ENCODE assay signal across 34 cellular contexts in genomic region chr17:509316-509715, GRCh38.
"Had no signal": no experiment of that assay in that cellular context is flagged by ENCODE, and none has a peak within 500 bp of the region (broad histone marks: within the 10 kb centered on the region; RNA-seq: fewer than 3 reads in every experiment).

No MANE protein-coding gene starts in this region.

- H3K36me3 ChIP-seq: adrenal gland, cardiac muscle cell, colonic mucosa, gastroesophageal sphincter, WERI-Rb-1 had no signal

- H3K36me3 Mint-ChIP-seq: activated CD4-positive, alpha-beta memory T cell treated with anti-CD3 and anti-CD28 coated beads for 36 hours; activated CD8-positive, alpha-beta memory T cell treated with anti-CD3 and anti-CD28 coated beads, Interleukin-2, amount 10 ng/mL, durations not matched to agents 7 days and 5 days; activated naive CD4-positive, alpha-beta T cell treated with anti-CD3 and anti-CD28 coated beads, Interleukin-2, amount 50 U/mL, for 24 hours; activated naive CD8-positive, alpha-beta T cell treated with anti-CD3 and anti-CD28 coated beads for 36 hours had no signal

- FAIRE-seq: endometrium had no signal

- H3K4me3 Mint-ChIP-seq: activated B cell treated with CpG ODN at 0.5 μM for 24 hours; activated CD4-positive, alpha-beta memory T cell treated with anti-CD3 and anti-CD28 coated beads for 36 hours; activated CD8-positive, alpha-beta memory T cell treated with anti-CD3 and anti-CD28 coated beads, Interleukin-2, amount 10 ng/mL, durations not matched to agents 7 days and 5 days; activated CD8-positive, alpha-beta T cell treated with anti-CD3 and anti-CD28 coated beads, Interleukin-2, amount 10 ng/mL, durations not matched to agents 7 days and 5 days; activated naive CD4-positive, alpha-beta T cell treated with anti-CD3 and anti-CD28 coated beads for 36 hours; activated naive CD4-positive, alpha-beta T cell treated with anti-CD3 and anti-CD28 coated beads, Interleukin-2, amount 50 U/mL, for 24 hours; activated naive CD8-positive, alpha-beta T cell treated with anti-CD3 and anti-CD28 coated beads for 36 hours; activated naive CD8-positive, alpha-beta T cell treated with anti-CD3 and anti-CD28 coated beads, Interleukin-2, amount 50 U/mL, for 24 hours; activated T-helper 1 cell treated with anti-CD3 and anti-CD28 coated beads, Interleukin-12 subunit alpha, Interleukin-12 subunit beta, Interleukin-2, Interleukin-4 antibody, amounts not matched to agents 30 ng/mL and 10 ng/mL and 1 ng/mL, durations not matched to agents 14 hours and 24 hours and 36 hours; T-helper 17 cell; T-helper 2 cell treated with Interferon-gamma antibody and Interleukin-4, amounts not matched to agents 5 μg/mL and 100 μg/mL, for 36 hours had no signal

- H3K4me1 Mint-ChIP-seq: activated B cell treated with CpG ODN at 0.5 μM for 24 hours; activated CD8-positive, alpha-beta memory T cell treated with anti-CD3 and anti-CD28 coated beads, Interleukin-2, amount 10 ng/mL, durations not matched to agents 7 days and 5 days; activated naive CD4-positive, alpha-beta T cell treated with anti-CD3 and anti-CD28 coated beads, Interleukin-2, amount 50 U/mL, for 24 hours; activated naive CD8-positive, alpha-beta T cell treated with anti-CD3 and anti-CD28 coated beads for 36 hours; activated naive CD8-positive, alpha-beta T cell treated with anti-CD3 and anti-CD28 coated beads, Interleukin-2, amount 50 U/mL, for 24 hours had no signal

- H3K27me3 Mint-ChIP-seq: activated CD4-positive, alpha-beta memory T cell treated with anti-CD3 and anti-CD28 coated beads for 36 hours; activated CD8-positive, alpha-beta memory T cell treated with anti-CD3 and anti-CD28 coated beads, Interleukin-2, amount 10 ng/mL, durations not matched to agents 7 days and 5 days; activated naive CD4-positive, alpha-beta T cell treated with anti-CD3 and anti-CD28 coated beads, Interleukin-2, amount 50 U/mL, for 24 hours; activated naive CD8-positive, alpha-beta T cell treated with anti-CD3 and anti-CD28 coated beads for 36 hours; activated naive CD8-positive, alpha-beta T cell treated with anti-CD3 and anti-CD28 coated beads, Interleukin-2, amount 50 U/mL, for 24 hours; T-helper 17 cell had no signal

- H3K9me3 ChIP-seq: adrenal gland, body of pancreas, colonic mucosa, gastroesophageal sphincter had no signal

- DNase-seq: activated B cell treated with CpG ODN at 0.5 μM for 24 hours; activated CD4-positive, alpha-beta memory T cell treated with anti-CD3 and anti-CD28 coated beads for 36 hours; activated CD4-positive, alpha-beta T cell treated with anti-CD3 and anti-CD28 coated beads for 48 hours; activated CD8-positive, alpha-beta memory T cell treated with anti-CD3 and anti-CD28 coated beads, Interleukin-2, amount 10 ng/mL, durations not matched to agents 7 days and 5 days; activated CD8-positive, alpha-beta memory T cell treated with anti-CD3 and anti-CD28 coated beads, Interleukin-2, amount 50 U/mL, for 4 hours; activated CD8-positive, alpha-beta T cell treated with anti-CD3 and anti-CD28 coated beads, Interleukin-2, amount 10 ng/mL, durations not matched to agents 7 days and 5 days; activated effector memory CD4-positive, alpha-beta T cell treated with anti-CD3 and anti-CD28 coated beads, Interleukin-2, amount 50 U/mL, for 16 hours; activated naive CD4-positive, alpha-beta T cell treated with anti-CD3 and anti-CD28 coated beads for 36 hours; activated naive CD8-positive, alpha-beta T cell treated with anti-CD3 and anti-CD28 coated beads for 36 hours; activated naive CD8-positive, alpha-beta T cell treated with anti-CD3 and anti-CD28 coated beads, Interleukin-2, amount 50 U/mL, for 24 hours; activated T-cell treated with anti-CD3 and anti-CD28 coated beads, Interleukin-2, amount 50 U/mL, for 1 hour; activated T-cell treated with anti-CD3 and anti-CD28 coated beads, Interleukin-2, amount 50 U/mL, for 48 hours; adrenal gland; amygdala; body of pancreas; central memory CD4-positive, alpha-beta T cell; cerebellar nuclear complex; colonic mucosa; effector CD8-positive, alpha-beta T cell; foreskin melanocyte; head of caudate nucleus; T-helper 1 cell; T-helper 17 cell; T1000; WERI-Rb-1 had no signal

- H3K4me3 ChIP-seq: adrenal gland, body of pancreas, cardiac muscle cell, colonic mucosa, gastroesophageal sphincter had no signal

- H3K4me1 ChIP-seq: body of pancreas, colonic mucosa had no signal

- ATAC-seq: activated CD4-positive, CD25-positive, alpha-beta regulatory T cell treated with anti-CD3 and anti-CD28 coated beads, Interleukin-2, amount 50 U/mL, for 24 hours; activated CD8-positive, alpha-beta memory T cell treated with anti-CD3 and anti-CD28 coated beads, Interleukin-2, amount 10 ng/mL, durations not matched to agents 7 days and 5 days; activated CD8-positive, alpha-beta T cell treated with anti-CD3 and anti-CD28 coated beads, Interleukin-2, amount 10 ng/mL, durations not matched to agents 7 days and 5 days; activated naive CD8-positive, alpha-beta T cell treated with anti-CD3 and anti-CD28 coated beads, Interleukin-2, amount 50 U/mL, for 24 hours; body of pancreas; esophagus mucosa; gastroesophageal sphincter; T-helper 17 cell had no signal

- H3K27me3 ChIP-seq: adrenal gland, body of pancreas, cardiac muscle cell, colonic mucosa had no signal

- H3K27ac ChIP-seq: adrenal gland, body of pancreas, cardiac muscle cell, colonic mucosa, gastroesophageal sphincter, WERI-Rb-1 had no signal

- H3K9me3 Mint-ChIP-seq: activated B cell treated with CpG ODN at 0.5 μM for 24 hours; activated naive CD4-positive, alpha-beta T cell treated with anti-CD3 and anti-CD28 coated beads, Interleukin-2, amount 50 U/mL, for 24 hours; activated naive CD8-positive, alpha-beta T cell treated with anti-CD3 and anti-CD28 coated beads, Interleukin-2, amount 50 U/mL, for 24 hours had no signal

- H3K27ac Mint-ChIP-seq: activated B cell treated with CpG ODN at 0.5 μM for 24 hours; activated CD4-positive, alpha-beta memory T cell treated with anti-CD3 and anti-CD28 coated beads for 36 hours; activated CD8-positive, alpha-beta memory T cell treated with anti-CD3 and anti-CD28 coated beads, Interleukin-2, amount 10 ng/mL, durations not matched to agents 7 days and 5 days; activated CD8-positive, alpha-beta T cell treated with anti-CD3 and anti-CD28 coated beads, Interleukin-2, amount 10 ng/mL, durations not matched to agents 7 days and 5 days; activated naive CD4-positive, alpha-beta T cell treated with anti-CD3 and anti-CD28 coated beads for 36 hours; activated naive CD4-positive, alpha-beta T cell treated with anti-CD3 and anti-CD28 coated beads, Interleukin-2, amount 50 U/mL, for 24 hours; activated naive CD8-positive, alpha-beta T cell treated with anti-CD3 and anti-CD28 coated beads for 36 hours; activated naive CD8-positive, alpha-beta T cell treated with anti-CD3 and anti-CD28 coated beads, Interleukin-2, amount 50 U/mL, for 24 hours; activated T-helper 1 cell treated with anti-CD3 and anti-CD28 coated beads, Interleukin-12 subunit alpha, Interleukin-12 subunit beta, Interleukin-2, Interleukin-4 antibody, amounts not matched to agents 30 ng/mL and 10 ng/mL and 1 ng/mL, durations not matched to agents 14 hours and 24 hours and 36 hours; activated T-helper 2 cell treated with anti-CD3 and anti-CD28 coated beads, Interferon-gamma antibody, Interleukin-2, Interleukin-4, amounts not matched to agents 10 μg/mL and 5 μg/mL and 100 μg/mL, durations not matched to agents 14 hours and 24 hours and 36 hours; T-helper 17 cell; T-helper 2 cell treated with Interferon-gamma antibody and Interleukin-4, amounts not matched to agents 5 μg/mL and 100 μg/mL, for 36 hours had no signal
